Comparison of ENCODE assay signal across 1 cellular context in the genomic region with DNA sequence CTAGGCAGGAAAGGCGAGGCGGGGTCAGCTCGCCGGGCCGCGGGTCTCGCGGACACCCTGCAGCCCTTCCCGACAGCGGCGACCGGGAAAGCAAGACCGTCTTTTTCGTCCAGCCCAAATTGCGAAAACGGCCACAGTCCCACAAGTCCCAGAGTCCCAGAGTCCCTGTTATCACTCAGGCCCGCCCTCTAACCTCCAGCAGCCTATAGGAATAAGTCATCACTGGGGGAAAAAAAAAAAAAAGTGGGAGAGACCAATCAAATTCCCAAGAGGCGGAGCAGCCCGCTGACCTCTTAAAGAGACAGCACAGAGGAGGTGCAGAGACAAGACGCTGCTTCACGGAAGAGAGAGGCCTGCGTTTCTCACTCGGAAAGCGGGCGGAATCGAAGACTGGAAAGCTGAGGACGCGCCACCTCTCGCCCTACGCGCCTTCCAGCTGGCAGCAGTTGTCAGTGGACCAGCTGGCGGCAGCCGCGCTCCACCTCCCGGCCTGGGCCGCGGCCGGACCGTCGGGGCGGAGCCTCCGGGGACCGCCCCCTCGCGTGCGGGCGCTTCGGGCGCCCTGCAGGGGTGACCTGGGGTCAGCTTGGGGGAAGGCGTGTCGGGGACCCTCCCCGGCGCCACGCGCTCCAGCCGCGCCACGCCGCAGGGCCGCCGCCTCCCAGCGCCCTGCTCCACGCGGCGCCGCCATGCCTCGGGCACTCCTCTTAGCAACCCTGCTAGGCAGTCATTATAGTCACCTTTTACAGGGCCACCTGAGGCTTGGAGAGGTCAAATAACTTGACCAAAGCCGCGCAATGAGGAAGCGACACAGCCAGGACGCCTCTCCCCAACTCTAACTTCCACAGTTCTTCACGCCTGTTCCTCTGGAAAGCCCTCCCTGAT.
A peak's percentile ranks its signal among the peaks of the same experiment; 100 is the strongest.
TF ChIP-seq lines count a peak whose summit lies in the region.

A gene (minus strand): TSS at position 141 of the 885 bp plus-strand sequence. CDS start 10,587 bp downstream, outside the sequence.

TF ChIP-seq in HepG2, 621 proteins besides CTCF, POLR2A, EP300 and RAD21 (continued from another document and continues in another):
- TF ChIP-seq, protein P1, sequence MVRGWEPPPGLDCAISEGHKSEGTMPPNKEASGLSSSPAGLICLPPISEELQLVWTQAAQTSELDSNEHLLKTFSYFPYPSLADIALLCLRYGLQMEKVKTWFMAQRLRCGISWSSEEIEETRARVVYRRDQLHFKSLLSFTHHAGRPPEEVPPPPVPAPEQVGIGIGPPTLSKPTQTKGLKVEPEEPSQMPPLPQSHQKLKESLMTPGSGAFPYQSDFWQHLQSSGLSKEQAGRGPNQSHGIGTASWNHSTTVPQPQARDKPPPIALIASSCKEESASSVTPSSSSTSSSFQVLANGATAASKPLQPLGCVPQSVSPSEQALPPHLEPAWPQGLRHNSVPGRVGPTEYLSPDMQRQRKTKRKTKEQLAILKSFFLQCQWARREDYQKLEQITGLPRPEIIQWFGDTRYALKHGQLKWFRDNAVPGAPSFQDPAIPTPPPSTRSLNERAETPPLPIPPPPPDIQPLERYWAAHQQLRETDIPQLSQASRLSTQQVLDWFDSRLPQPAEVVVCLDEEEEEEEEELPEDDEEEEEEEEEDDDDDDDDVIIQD (CRISPR knock-in tag; IDR thresholded peaks at IDR 0.05; ENCODE audit: low read depth): no peak
- TF ChIP-seq YEATS4 (CRISPR knock-in tag; IDR thresholded peaks at IDR 0.05; ENCODE audit: borderline replicate concordance): peak; percentile 87
- peak; percentile 28; the same call in 1 of the 2 replicates for TF ChIP-seq CREM (IDR thresholded peaks at IDR 0.05)
- TF ChIP-seq CREM (CRISPR knock-in tag; IDR thresholded peaks at IDR 0.05): no peak
- peak; percentile 22 for TF ChIP-seq RBM39 (IDR thresholded peaks at IDR 0.05; ENCODE audit: low read depth, low read length, poor library complexity, severe bottlenecking)
- peak; percentile 54; the same call in 1 of the 2 replicates for TF ChIP-seq PITX1 (CRISPR knock-in tag; IDR thresholded peaks at IDR 0.05)
- TF ChIP-seq NFRKB (IDR thresholded peaks at IDR 0.05): no peak
- peak; percentile 35; the same call in 1 of the 2 replicates for TF ChIP-seq CBX5 (CRISPR knock-in tag; IDR thresholded peaks at IDR 0.05; ENCODE audit: borderline replicate concordance)
- TF ChIP-seq, protein P2, sequence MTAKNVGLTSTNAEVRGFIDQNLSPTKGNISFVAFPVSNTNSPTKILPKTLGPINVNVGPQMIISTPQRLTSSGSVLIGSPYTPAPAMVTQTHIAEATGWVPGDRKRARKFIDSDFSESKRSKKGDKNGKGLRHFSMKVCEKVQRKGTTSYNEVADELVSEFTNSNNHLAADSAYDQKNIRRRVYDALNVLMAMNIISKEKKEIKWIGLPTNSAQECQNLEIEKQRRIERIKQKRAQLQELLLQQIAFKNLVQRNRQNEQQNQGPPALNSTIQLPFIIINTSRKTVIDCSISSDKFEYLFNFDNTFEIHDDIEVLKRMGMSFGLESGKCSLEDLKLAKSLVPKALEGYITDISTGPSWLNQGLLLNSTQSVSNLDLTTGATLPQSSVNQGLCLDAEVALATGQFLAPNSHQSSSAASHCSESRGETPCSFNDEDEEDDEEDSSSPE (CRISPR knock-in tag; IDR thresholded peaks at IDR 0.05): peak; percentile 14; the same call in 1 of the 2 replicates
- TF ChIP-seq HHEX (CRISPR knock-in tag; IDR thresholded peaks at IDR 0.05): no peak
- TF ChIP-seq ZNF354B (CRISPR knock-in tag; IDR thresholded peaks at IDR 0.05): no peak
- 0 out of 2 replicates have a peak, but pooled peaks have one; percentile 65 for TF ChIP-seq RFXAP (CRISPR knock-in tag; IDR thresholded peaks at IDR 0.05; ENCODE audit: borderline replicate concordance)
- TF ChIP-seq ZNF207 (IDR thresholded peaks at IDR 0.05; ENCODE audit: borderline replicate concordance): no peak
- peak; percentile 82 for TF ChIP-seq ZNF605 (CRISPR knock-in tag; IDR thresholded peaks at IDR 0.05)
- TF ChIP-seq, protein P3, sequence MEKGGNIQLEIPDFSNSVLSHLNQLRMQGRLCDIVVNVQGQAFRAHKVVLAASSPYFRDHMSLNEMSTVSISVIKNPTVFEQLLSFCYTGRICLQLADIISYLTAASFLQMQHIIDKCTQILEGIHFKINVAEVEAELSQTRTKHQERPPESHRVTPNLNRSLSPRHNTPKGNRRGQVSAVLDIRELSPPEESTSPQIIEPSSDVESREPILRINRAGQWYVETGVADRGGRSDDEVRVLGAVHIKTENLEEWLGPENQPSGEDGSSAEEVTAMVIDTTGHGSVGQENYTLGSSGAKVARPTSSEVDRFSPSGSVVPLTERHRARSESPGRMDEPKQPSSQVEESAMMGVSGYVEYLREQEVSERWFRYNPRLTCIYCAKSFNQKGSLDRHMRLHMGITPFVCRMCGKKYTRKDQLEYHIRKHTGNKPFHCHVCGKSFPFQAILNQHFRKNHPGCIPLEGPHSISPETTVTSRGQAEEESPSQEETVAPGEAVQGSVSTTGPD (CRISPR knock-in tag; IDR thresholded peaks at IDR 0.05): no peak
- no peak for TF ChIP-seq JUNB (CRISPR knock-in tag; IDR thresholded peaks at IDR 0.05; ENCODE audit: borderline replicate concordance)
- TF ChIP-seq, protein P4, sequence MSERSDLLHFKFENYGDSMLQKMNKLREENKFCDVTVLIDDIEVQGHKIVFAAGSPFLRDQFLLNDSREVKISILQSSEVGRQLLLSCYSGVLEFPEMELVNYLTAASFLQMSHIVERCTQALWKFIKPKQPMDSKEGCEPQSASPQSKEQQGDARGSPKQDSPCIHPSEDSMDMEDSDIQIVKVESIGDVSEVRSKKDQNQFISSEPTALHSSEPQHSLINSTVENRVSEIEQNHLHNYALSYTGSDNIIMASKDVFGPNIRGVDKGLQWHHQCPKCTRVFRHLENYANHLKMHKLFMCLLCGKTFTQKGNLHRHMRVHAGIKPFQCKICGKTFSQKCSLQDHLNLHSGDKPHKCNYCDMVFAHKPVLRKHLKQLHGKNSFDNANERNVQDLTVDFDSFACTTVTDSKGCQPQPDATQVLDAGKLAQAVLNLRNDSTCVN (CRISPR knock-in tag; IDR thresholded peaks at IDR 0.05; ENCODE audit: borderline replicate concordance): peak; percentile 13; the same call in 1 of the 2 replicates
- TF ChIP-seq ZNF510 (CRISPR knock-in tag; IDR thresholded peaks at IDR 0.05; ENCODE audit: low read depth): no peak; the same call in 1 of the 2 replicates
- TF ChIP-seq, protein P5, sequence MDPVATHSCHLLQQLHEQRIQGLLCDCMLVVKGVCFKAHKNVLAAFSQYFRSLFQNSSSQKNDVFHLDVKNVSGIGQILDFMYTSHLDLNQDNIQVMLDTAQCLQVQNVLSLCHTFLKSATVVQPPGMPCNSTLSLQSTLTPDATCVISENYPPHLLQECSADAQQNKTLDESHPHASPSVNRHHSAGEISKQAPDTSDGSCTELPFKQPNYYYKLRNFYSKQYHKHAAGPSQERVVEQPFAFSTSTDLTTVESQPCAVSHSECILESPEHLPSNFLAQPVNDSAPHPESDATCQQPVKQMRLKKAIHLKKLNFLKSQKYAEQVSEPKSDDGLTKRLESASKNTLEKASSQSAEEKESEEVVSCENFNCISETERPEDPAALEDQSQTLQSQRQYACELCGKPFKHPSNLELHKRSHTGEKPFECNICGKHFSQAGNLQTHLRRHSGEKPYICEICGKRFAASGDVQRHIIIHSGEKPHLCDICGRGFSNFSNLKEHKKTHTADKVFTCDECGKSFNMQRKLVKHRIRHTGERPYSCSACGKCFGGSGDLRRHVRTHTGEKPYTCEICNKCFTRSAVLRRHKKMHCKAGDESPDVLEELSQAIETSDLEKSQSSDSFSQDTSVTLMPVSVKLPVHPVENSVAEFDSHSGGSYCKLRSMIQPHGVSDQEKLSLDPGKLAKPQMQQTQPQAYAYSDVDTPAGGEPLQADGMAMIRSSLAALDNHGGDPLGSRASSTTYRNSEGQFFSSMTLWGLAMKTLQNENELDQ (CRISPR knock-in tag; IDR thresholded peaks at IDR 0.05; ENCODE audit: borderline replicate concordance): no peak
- TF ChIP-seq, protein P6, sequence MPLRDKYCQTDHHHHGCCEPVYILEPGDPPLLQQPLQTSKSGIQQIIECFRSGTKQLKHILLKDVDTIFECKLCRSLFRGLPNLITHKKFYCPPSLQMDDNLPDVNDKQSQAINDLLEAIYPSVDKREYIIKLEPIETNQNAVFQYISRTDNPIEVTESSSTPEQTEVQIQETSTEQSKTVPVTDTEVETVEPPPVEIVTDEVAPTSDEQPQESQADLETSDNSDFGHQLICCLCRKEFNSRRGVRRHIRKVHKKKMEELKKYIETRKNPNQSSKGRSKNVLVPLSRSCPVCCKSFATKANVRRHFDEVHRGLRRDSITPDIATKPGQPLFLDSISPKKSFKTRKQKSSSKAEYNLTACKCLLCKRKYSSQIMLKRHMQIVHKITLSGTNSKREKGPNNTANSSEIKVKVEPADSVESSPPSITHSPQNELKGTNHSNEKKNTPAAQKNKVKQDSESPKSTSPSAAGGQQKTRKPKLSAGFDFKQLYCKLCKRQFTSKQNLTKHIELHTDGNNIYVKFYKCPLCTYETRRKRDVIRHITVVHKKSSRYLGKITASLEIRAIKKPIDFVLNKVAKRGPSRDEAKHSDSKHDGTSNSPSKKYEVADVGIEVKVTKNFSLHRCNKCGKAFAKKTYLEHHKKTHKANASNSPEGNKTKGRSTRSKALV (CRISPR knock-in tag; IDR thresholded peaks at IDR 0.05): no peak
- TF ChIP-seq, protein P7, sequence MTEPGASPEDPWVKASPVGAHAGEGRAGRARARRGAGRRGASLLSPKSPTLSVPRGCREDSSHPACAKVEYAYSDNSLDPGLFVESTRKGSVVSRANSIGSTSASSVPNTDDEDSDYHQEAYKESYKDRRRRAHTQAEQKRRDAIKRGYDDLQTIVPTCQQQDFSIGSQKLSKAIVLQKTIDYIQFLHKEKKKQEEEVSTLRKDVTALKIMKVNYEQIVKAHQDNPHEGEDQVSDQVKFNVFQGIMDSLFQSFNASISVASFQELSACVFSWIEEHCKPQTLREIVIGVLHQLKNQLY (CRISPR knock-in tag; IDR thresholded peaks at IDR 0.05): no peak
- TF ChIP-seq, protein P8, sequence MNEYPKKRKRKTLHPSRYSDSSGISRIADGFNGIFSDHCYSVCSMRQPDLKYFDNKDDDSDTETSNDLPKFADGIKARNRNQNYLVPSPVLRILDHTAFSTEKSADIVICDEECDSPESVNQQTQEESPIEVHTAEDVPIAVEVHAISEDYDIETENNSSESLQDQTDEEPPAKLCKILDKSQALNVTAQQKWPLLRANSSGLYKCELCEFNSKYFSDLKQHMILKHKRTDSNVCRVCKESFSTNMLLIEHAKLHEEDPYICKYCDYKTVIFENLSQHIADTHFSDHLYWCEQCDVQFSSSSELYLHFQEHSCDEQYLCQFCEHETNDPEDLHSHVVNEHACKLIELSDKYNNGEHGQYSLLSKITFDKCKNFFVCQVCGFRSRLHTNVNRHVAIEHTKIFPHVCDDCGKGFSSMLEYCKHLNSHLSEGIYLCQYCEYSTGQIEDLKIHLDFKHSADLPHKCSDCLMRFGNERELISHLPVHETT (CRISPR knock-in tag; conservative IDR thresholded peaks at IDR 0.05): peak; percentile 41; the same call in 1 of the 2 replicates
- no peak for TF ChIP-seq ZNF296 (CRISPR knock-in tag; conservative IDR thresholded peaks at IDR 0.05)
- no peak for TF ChIP-seq ZNF20 (CRISPR knock-in tag; IDR thresholded peaks at IDR 0.05)
- TF ChIP-seq, protein P9, sequence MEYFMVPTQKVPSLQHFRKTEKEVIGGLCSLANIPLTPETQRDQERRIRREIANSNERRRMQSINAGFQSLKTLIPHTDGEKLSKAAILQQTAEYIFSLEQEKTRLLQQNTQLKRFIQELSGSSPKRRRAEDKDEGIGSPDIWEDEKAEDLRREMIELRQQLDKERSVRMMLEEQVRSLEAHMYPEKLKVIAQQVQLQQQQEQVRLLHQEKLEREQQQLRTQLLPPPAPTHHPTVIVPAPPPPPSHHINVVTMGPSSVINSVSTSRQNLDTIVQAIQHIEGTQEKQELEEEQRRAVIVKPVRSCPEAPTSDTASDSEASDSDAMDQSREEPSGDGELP (IDR thresholded peaks at IDR 0.05; ENCODE audit: borderline replicate concordance, low read depth): peak; percentile 84
- TF ChIP-seq ZNF138 (CRISPR knock-in tag; IDR thresholded peaks at IDR 0.05; ENCODE audit: low read depth): 0 out of 2 replicates have a peak, but pooled peaks have one; percentile 46
- TF ChIP-seq ZNF709 (CRISPR knock-in tag; IDR thresholded peaks at IDR 0.05): peak; percentile 86
- no peak for TF ChIP-seq HDAC6 (IDR thresholded peaks at IDR 0.05; ENCODE audit: low read depth, low read length)
- TF ChIP-seq, protein P10, sequence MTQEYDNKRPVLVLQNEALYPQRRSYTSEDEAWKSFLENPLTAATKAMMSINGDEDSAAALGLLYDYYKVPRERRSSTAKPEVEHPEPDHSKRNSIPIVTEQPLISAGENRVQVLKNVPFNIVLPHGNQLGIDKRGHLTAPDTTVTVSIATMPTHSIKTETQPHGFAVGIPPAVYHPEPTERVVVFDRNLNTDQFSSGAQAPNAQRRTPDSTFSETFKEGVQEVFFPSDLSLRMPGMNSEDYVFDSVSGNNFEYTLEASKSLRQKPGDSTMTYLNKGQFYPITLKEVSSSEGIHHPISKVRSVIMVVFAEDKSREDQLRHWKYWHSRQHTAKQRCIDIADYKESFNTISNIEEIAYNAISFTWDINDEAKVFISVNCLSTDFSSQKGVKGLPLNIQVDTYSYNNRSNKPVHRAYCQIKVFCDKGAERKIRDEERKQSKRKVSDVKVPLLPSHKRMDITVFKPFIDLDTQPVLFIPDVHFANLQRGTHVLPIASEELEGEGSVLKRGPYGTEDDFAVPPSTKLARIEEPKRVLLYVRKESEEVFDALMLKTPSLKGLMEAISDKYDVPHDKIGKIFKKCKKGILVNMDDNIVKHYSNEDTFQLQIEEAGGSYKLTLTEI (CRISPR knock-in tag; conservative IDR thresholded peaks at IDR 0.05): no peak
- TF ChIP-seq TOPORS (CRISPR knock-in tag; IDR thresholded peaks at IDR 0.05): no peak; the same call in 1 of the 2 replicates
- TF ChIP-seq ZNF841 (CRISPR knock-in tag; IDR thresholded peaks at IDR 0.05; ENCODE audit: borderline replicate concordance): no peak; the same call in 1 of the 2 replicates
- no peak for TF ChIP-seq ZNF572 (CRISPR knock-in tag; IDR thresholded peaks at IDR 0.05)
- 0 out of 2 replicates have a peak, but pooled peaks have one; percentile 1 for TF ChIP-seq ZBTB20 (CRISPR knock-in tag; IDR thresholded peaks at IDR 0.05; ENCODE audit: borderline replicate concordance, low read depth)
